In genomic region chr16:19850131-19850817, GRCh38 we compare ENCODE assay signal across 1 cellular context.
TF ChIP-seq lines count a peak whose summit lies in the region.

No MANE protein-coding gene starts in this region.

TF ChIP-seq in GM23338, 12 proteins besides CTCF, POLR2A, EP300 and RAD21 (continued from another document):
- no peak for TF ChIP-seq REST (IDR thresholded peaks at IDR 0.05; ENCODE audit: unreplicated experiment)
- TF ChIP-seq NANOG (IDR thresholded peaks at IDR 0.05; ENCODE audit: borderline replicate concordance), result no peak
- TF ChIP-seq ETS1 (IDR thresholded peaks at IDR 0.05), result no peak
- no peak for TF ChIP-seq STAT1 (IDR thresholded peaks at IDR 0.05; ENCODE audit: unreplicated experiment)
- TF ChIP-seq CREB1 (CRISPR knock-in tag; IDR thresholded peaks at IDR 0.05; ENCODE audit: low read depth), result no peak
